24 cellular contexts compared by ENCODE assay signal in genomic region chr2:12226653-12227052, GRCh38.
DNase-seq lines count a peak whose midpoint lies in the region; ATAC-seq and TF ChIP-seq lines count a peak whose summit lies in the region.
"Had no signal": no experiment of that assay in that cellular context is flagged by ENCODE, and none has a peak within 500 bp of the region (broad histone marks: within the 10 kb centered on the region; RNA-seq: fewer than 3 reads in every experiment).

No MANE protein-coding gene starts in this region.

- H3K36me3 ChIP-seq in IMR-90 (ENCODE audit: control insufficient read depth, insufficient read depth, low read length): no peaks in the 10 kb centered on the region
- no peaks in the 10 kb centered on the region for H3K36me3 ChIP-seq in heart right ventricle
- H3K36me3 ChIP-seq in vagina: no peaks in the 10 kb centered on the region

- no peaks in the 10 kb centered on the region for H3K27me3 ChIP-seq in IMR-90 (ENCODE audit: control insufficient read depth, insufficient read depth, low read length)
- no peaks in the 10 kb centered on the region for H3K27me3 ChIP-seq in heart right ventricle
- H3K27me3 ChIP-seq in vagina: no peaks in the 10 kb centered on the region
- H3K27me3 ChIP-seq: BLaER1 treated with 17β-estradiol and CSF1 and Interleukin-3, amounts not matched to agents 10 nM and 100 nM had no signal

- no peak overlapping the region for H3K14ac ChIP-seq in IMR-90 (replicated peaks; ENCODE audit: low read depth, low read length)

- no peak overlapping the region for H3K23ac ChIP-seq in IMR-90 (ENCODE audit: low read depth, low read length)

- no peak overlapping the region for H2BK120ac ChIP-seq in IMR-90 (ENCODE audit: low read depth, low read length)

- H4K91ac ChIP-seq in IMR-90 (ENCODE audit: insufficient read depth, low read depth, low read length): no peak overlapping the region

- H3K9me3 ChIP-seq in IMR-90 (ENCODE audit: control insufficient read depth, insufficient read depth, low read length) (peaks cover 6% of the 10 kb centered on the region; the same call in 1 of the 2 replicates), heart right ventricle (peaks cover 0 to 36% (median 12%) of the 10 kb centered on the region in 11 donors), vagina (no peaks in the 10 kb centered on the region)

- H2AFZ ChIP-seq in IMR-90 (replicated peaks; ENCODE audit: low read length, poor library complexity): no peak overlapping the region

- H3K4ac ChIP-seq in IMR-90 (ENCODE audit: low read depth, low read length): no peak overlapping the region

- TF ChIP-seq POLR2A in IMR-90 (IDR thresholded peaks at IDR 0.05; ENCODE audit: low read depth, low read length) (no peak), vagina (IDR thresholded peaks at IDR 0.05) (no peak)

- no peaks in the 10 kb centered on the region; the same call in 1 of the 2 replicates for H3K4me1 ChIP-seq in IMR-90 (ENCODE audit: control insufficient read depth, insufficient read depth, low read length)
- no peaks in the 10 kb centered on the region for H3K4me1 ChIP-seq in heart right ventricle
- H3K4me1 ChIP-seq in vagina: no peaks in the 10 kb centered on the region
- H3K4me1 ChIP-seq: A549; BLaER1 treated with 17β-estradiol and CSF1 and Interleukin-3, amounts not matched to agents 10 nM and 100 nM; Caco-2 had no signal

- no peaks in the 10 kb centered on the region; the same call in 1 of the 2 replicates for H3K9me1 ChIP-seq in IMR-90 (ENCODE audit: insufficient read depth, low read length)

- no peak for TF ChIP-seq RAD21 in IMR-90 (IDR thresholded peaks at IDR 0.05; ENCODE audit: low read length)

- in situ Hi-C loops in IMR-90 (cut with MboI; ENCODE audit: low sequenced_read_pairs): no loop called here

- ATAC-seq in Right ventricle myocardium inferior (peak; percentile 85), IMR-90 (ENCODE audit: low read depth) (no peak), heart right ventricle (peak in 6 of 8 donors; percentile 22 to 96 (median 51)), left ventricle myocardium superior (peak; percentile 84)
- ATAC-seq: A549; CD8-positive, alpha-beta T cell; GM12878 had no signal

- H2BK20ac ChIP-seq in IMR-90 (ENCODE audit: low read depth, low read length): no peak overlapping the region

- no peak overlapping the region for H2AK5ac ChIP-seq in IMR-90 (ENCODE audit: low read depth, low read length)

- H4K8ac ChIP-seq in IMR-90 (ENCODE audit: low read depth in 2 of 2, low read length in 2 of 2): no peak overlapping the region

- no peak for TF ChIP-seq CTCF in IMR-90 (conservative IDR thresholded peaks at IDR 0.05; ENCODE audit: low read depth, low read length)
- TF ChIP-seq CTCF in heart right ventricle (IDR thresholded peaks at IDR 0.05): no peak
- no peak for TF ChIP-seq CTCF in vagina (IDR thresholded peaks at IDR 0.05)

- H2BK5ac ChIP-seq in IMR-90 (ENCODE audit: low read depth, low read length, poor library complexity, severe bottlenecking): no peak overlapping the region

- H3K9ac ChIP-seq in IMR-90 (ENCODE audit: low read depth, low read length): no peak overlapping the region
- H3K9ac ChIP-seq: BLaER1 treated with 17β-estradiol and CSF1 and Interleukin-3, amounts not matched to agents 10 nM and 100 nM had no signal

- CTCF ChIA-PET in IMR-90 (lab: Yijun Ruan, JAX): interaction anchor here (0.7 kb wide), 1 partner anchor 378 kb away, joined by 4 read pairs; no protein-coding TSS in a partner anchor

- H3K4me2 ChIP-seq in IMR-90 (ENCODE audit: low read depth, low read length): no peak overlapping the region
- H3K4me2 ChIP-seq: A549; BLaER1 treated with 17β-estradiol and CSF1 and Interleukin-3, amounts not matched to agents 10 nM and 100 nM had no signal

- H3K27ac ChIP-seq in IMR-90 (ENCODE audit: insufficient read depth, low read length) (no peak overlapping the region), heart right ventricle (no peak overlapping the region), vagina (no peak overlapping the region)
- H3K27ac ChIP-seq: 22Rv1; A549; BLaER1 treated with 17β-estradiol and CSF1 and Interleukin-3, amounts not matched to agents 10 nM and 100 nM; C4-2B had no signal

- H2AK9ac ChIP-seq in IMR-90 (replicated peaks; ENCODE audit: low read depth, low read length, poor library complexity): no peak overlapping the region

- intact Hi-C loops in Right ventricle myocardium inferior (cut with DNase I): no loop called here
- intact Hi-C loops in cardiac septum (cut with DNase I): loop anchor here (5.0 kb wide), 1 partner anchor 41 kb away; no protein-coding TSS in a partner anchor
- intact Hi-C loops in IMR-90 (cut with micrococcal nuclease): no loop called here
- intact Hi-C loops in heart right ventricle (cut with DNase I): loop anchor here in 2 of 10 donors (5.0 to 10.0 kb wide), 2 partner anchors 36 to 298 kb away; no protein-coding TSS in a partner anchor
- intact Hi-C loops in left ventricle myocardium superior (cut with micrococcal nuclease): no loop called here
- intact Hi-C loops in vagina (cut with DNase I): no loop called here

- H3K4me3 ChIP-seq in IMR-90 (ENCODE audit: insufficient read depth, low read depth, low read length): no peak overlapping the region
- no peak overlapping the region for H3K4me3 ChIP-seq in heart right ventricle
- no peak overlapping the region for H3K4me3 ChIP-seq in vagina
- H3K4me3 ChIP-seq: A549; BLaER1 treated with 17β-estradiol and CSF1 and Interleukin-3, amounts not matched to agents 10 nM and 100 nM; GM12878 had no signal

- no peak overlapping the region for H3K56ac ChIP-seq in IMR-90 (ENCODE audit: extremely low read depth, insufficient read depth, low read length)

- H2BK15ac ChIP-seq in IMR-90 (ENCODE audit: low read depth, low read length): no peak overlapping the region

- DNase-seq in Right ventricle myocardium inferior (ENCODE audit: missing footprints): no peak
- DNase-seq in cardiac septum (ENCODE audit: low spot score): no peak
- no peak for DNase-seq in IMR-90
- DNase-seq in heart right ventricle: no peak
- DNase-seq in left ventricle myocardium superior: no peak
- DNase-seq in vagina (ENCODE audit: extremely low spot score in 2 of 2): no peak
- no peak for DNase-seq in medulla oblongata (ENCODE audit: extremely low spot score)
- DNase-seq in DMS 273 treated with DMSO at 0.1 percent for 48 hours (lab: John Stamatoyannopoulos, UW): no peak
- DNase-seq: AML-193; Caco-2; Calu3; CD4-positive, alpha-beta T cell; CD8-positive, alpha-beta T cell; DMS153; DMS53; DMS79; DND-41; EL; GDM1 had no signal

- H4K5ac ChIP-seq in IMR-90 (ENCODE audit: low read depth, low read length): no peak overlapping the region

- no peaks in the 10 kb centered on the region for H3K79me1 ChIP-seq in IMR-90 (ENCODE audit: low read depth in 1 of 2, low read length in 2 of 2)

- no peaks in the 10 kb centered on the region for H4K20me1 ChIP-seq in IMR-90 (ENCODE audit: insufficient read depth, low read length)
- H4K20me1 ChIP-seq: BLaER1 treated with 17β-estradiol and CSF1 and Interleukin-3, amounts not matched to agents 10 nM and 100 nM had no signal

- H3K18ac ChIP-seq in IMR-90 (ENCODE audit: low read depth, low read length): 0 out of 2 replicates have a peak overlapping the region, but pooled peaks have one; percentile 21

- POLR2A ChIA-PET in IMR-90 (lab: Charles Lee; ENCODE audit: unreplicated experiment): no interaction called here

- dilution Hi-C loops in IMR-90 (cut with HindIII; ENCODE audit: low sequenced_read_pairs, unreplicated experiment): no loop called here

- no TSS peak for BruUV-seq in IMR-90 (replicated peaks; lab: Mats Ljungman, UMichigan)

TF ChIP-seq in IMR-90, 13 proteins besides CTCF, POLR2A, EP300 and RAD21:
- no peak for TF ChIP-seq USF2 (IDR thresholded peaks at IDR 0.05; ENCODE audit: low read depth, low read length)
- no peak for TF ChIP-seq BHLHE40 (IDR thresholded peaks at IDR 0.05; ENCODE audit: low read depth, low read length)
- TF ChIP-seq RCOR1 (IDR thresholded peaks at IDR 0.05; ENCODE audit: insufficient replicate concordance, low read length): no peak
- no peak for TF ChIP-seq CEBPB (IDR thresholded peaks at IDR 0.05; ENCODE audit: low read depth, low read length)
- no peak for TF ChIP-seq NFE2L2 (IDR thresholded peaks at IDR 0.05; ENCODE audit: low read depth, low read length)
- TF ChIP-seq FOS (IDR thresholded peaks at IDR 0.05; ENCODE audit: low read depth, low read length): no peak
- TF ChIP-seq SMC3 (IDR thresholded peaks at IDR 0.05; ENCODE audit: low read depth, low read length): no peak
- no peak for TF ChIP-seq RFX5 (IDR thresholded peaks at IDR 0.05; ENCODE audit: low read depth, low read length)
- no peak for TF ChIP-seq CHD1 (IDR thresholded peaks at IDR 0.05; ENCODE audit: low read depth, low read length)
- TF ChIP-seq MXI1 (IDR thresholded peaks at IDR 0.05; ENCODE audit: borderline replicate concordance, low read depth, low read length): no peak
- no peak for TF ChIP-seq ELK1 (IDR thresholded peaks at IDR 0.05; ENCODE audit: borderline replicate concordance, low read depth, low read length)
- TF ChIP-seq MAFK (IDR thresholded peaks at IDR 0.05; ENCODE audit: low read depth, low read length): no peak
- TF ChIP-seq MAZ (IDR thresholded peaks at IDR 0.05; ENCODE audit: borderline replicate concordance, low read depth, low read length): no peak
